In the genomic region with DNA sequence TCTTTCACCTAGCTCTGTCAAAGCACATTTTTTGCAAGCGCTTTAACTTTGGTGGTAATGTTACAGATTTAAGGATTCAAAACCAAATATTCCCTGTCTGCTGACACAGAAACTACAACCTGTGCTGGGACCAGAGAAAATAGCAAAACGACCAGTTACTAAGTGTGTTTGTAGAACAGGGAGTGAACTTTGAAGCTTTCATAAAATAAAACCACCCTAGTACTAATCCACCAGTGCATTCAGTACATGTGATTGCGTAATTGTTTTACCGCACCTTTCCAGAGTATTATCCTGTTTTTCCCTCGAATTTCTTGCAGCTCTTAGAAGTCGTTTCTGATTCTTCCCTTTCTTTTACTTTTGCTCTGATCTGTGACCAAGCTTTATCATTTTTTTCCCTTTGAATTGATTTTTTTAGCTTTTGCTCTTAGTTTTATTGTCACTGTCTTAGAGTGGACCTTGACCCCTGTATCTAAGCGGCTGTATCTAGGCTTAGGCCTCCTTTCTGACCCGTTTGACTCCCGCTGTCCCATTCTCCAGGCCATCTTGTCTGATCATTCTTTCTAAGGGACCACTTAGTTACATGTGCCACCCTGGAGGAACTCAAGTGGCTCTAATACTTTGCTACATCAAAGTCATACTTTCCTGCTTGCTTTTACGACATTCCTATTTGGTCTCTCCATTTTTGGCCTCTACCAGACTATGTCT, we compare ENCODE assay signal across 1 cellular context.
TF ChIP-seq lines count a peak whose summit lies in the region.

No MANE protein-coding gene starts in this region.

TF ChIP-seq in HepG2, 621 proteins besides CTCF, POLR2A, EP300 and RAD21 (continued from another document and continues in another):
- TF ChIP-seq, protein P1, sequence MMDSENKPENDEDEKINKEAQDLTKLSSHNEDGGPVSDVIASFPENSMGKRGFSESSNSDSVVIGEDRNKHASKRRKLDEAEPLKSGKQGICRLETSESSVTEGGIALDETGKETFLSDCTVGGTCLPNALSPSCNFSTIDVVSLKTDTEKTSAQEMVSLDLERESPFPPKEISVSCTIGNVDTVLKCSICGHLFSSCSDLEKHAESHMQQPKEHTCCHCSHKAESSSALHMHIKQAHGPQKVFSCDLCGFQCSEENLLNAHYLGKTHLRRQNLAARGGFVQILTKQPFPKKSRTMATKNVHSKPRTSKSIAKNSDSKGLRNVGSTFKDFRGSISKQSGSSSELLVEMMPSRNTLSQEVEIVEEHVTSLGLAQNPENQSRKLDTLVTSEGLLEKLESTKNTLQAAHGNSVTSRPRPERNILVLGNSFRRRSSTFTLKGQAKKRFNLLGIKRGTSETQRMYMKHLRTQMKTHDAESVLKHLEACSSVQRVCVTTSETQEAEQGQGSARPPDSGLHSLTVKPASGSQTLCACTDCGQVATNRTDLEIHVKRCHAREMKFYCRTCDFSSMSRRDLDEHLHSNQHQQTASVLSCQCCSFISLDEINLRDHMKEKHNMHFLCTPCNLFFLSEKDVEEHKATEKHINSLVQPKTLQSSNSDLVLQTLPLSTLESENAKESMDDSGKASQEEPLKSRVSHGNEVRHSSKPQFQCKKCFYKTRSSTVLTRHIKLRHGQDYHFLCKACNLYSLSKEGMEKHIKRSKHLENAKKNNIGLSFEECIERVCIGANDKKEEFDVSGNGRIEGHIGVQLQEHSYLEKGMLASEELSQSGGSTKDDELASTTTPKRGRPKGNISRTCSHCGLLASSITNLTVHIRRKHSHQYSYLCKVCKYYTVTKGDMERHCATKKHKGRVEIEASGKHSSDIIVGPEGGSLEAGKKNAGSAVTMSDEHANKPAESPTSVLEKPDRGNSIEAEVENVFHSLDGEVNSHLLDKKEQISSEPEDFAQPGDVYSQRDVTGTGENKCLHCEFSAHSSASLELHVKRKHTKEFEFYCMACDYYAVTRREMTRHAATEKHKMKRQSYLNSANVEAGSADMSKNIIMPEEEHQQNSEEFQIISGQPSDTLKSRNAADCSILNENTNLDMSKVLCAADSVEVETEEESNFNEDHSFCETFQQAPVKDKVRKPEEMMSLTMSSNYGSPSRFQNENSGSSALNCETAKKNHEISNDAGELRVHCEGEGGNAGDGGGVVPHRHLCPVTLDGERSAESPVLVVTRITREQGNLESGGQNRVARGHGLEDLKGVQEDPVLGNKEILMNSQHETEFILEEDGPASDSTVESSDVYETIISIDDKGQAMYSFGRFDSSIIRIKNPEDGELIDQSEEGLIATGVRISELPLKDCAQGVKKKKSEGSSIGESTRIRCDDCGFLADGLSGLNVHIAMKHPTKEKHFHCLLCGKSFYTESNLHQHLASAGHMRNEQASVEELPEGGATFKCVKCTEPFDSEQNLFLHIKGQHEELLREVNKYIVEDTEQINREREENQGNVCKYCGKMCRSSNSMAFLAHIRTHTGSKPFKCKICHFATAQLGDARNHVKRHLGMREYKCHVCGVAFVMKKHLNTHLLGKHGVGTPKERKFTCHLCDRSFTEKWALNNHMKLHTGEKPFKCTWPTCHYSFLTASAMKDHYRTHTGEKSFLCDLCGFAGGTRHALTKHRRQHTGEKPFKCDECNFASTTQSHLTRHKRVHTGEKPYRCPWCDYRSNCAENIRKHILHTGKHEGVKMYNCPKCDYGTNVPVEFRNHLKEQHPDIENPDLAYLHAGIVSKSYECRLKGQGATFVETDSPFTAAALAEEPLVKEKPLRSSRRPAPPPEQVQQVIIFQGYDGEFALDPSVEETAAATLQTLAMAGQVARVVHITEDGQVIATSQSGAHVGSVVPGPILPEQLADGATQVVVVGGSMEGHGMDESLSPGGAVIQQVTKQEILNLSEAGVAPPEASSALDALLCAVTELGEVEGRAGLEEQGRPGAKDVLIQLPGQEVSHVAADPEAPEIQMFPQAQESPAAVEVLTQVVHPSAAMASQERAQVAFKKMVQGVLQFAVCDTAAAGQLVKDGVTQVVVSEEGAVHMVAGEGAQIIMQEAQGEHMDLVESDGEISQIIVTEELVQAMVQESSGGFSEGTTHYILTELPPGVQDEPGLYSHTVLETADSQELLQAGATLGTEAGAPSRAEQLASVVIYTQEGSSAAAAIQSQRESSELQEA (CRISPR knock-in tag; IDR thresholded peaks at IDR 0.05; ENCODE audit: not compliant biosample characterization): no peak
- TF ChIP-seq, protein P2, sequence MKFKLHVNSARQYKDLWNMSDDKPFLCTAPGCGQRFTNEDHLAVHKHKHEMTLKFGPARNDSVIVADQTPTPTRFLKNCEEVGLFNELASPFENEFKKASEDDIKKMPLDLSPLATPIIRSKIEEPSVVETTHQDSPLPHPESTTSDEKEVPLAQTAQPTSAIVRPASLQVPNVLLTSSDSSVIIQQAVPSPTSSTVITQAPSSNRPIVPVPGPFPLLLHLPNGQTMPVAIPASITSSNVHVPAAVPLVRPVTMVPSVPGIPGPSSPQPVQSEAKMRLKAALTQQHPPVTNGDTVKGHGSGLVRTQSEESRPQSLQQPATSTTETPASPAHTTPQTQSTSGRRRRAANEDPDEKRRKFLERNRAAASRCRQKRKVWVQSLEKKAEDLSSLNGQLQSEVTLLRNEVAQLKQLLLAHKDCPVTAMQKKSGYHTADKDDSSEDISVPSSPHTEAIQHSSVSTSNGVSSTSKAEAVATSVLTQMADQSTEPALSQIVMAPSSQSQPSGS (CRISPR knock-in tag; IDR thresholded peaks at IDR 0.05): peak; percentile 59; the same call in 1 of the 2 replicates
- TF ChIP-seq SP4 (CRISPR knock-in tag; IDR thresholded peaks at IDR 0.05) (no peak), PPARG (CRISPR knock-in tag; conservative IDR thresholded peaks at IDR 0.05) (peak; percentile 69; the same call in 1 of the 2 replicates), ZMYM3 (CRISPR knock-in tag; IDR thresholded peaks at IDR 0.05) (peak; percentile 58), ZNF629 (CRISPR knock-in tag; conservative IDR thresholded peaks at IDR 0.05) (peak; percentile 52; the same call in 1 of the 2 replicates), ZNF235 (CRISPR knock-in tag; IDR thresholded peaks at IDR 0.05; ENCODE audit: borderline replicate concordance) (no peak), CBX1 (IDR thresholded peaks at IDR 0.05; ENCODE audit: low read depth) (no peak), ZNF430 (CRISPR knock-in tag; IDR thresholded peaks at IDR 0.05) (no peak), PRPF4 (IDR thresholded peaks at IDR 0.05; ENCODE audit: low read depth, low read length, poor library complexity, severe bottlenecking) (no peak), ZNF3 (CRISPR knock-in tag; IDR thresholded peaks at IDR 0.05) (no peak), ZNF746 (CRISPR knock-in tag; IDR thresholded peaks at IDR 0.05) (no peak), MBD4 (IDR thresholded peaks at IDR 0.05; ENCODE audit: borderline replicate concordance, low read length) (0 out of 2 replicates have a peak, but pooled peaks have one; percentile 31), ZNF143 (CRISPR knock-in tag; IDR thresholded peaks at IDR 0.05) (no peak), SRSF1 (optimal IDR thresholded peaks at IDR 0.05; ENCODE audit: low read depth, low read length) (no peak), HES4 (CRISPR knock-in tag; IDR thresholded peaks at IDR 0.05; ENCODE audit: borderline replicate concordance) (no peak), MEIS1 (CRISPR knock-in tag; IDR thresholded peaks at IDR 0.05; ENCODE audit: borderline replicate concordance) (no peak), ZNF225 (CRISPR knock-in tag; IDR thresholded peaks at IDR 0.05) (no peak), FOXK1 (CRISPR knock-in tag; IDR thresholded peaks at IDR 0.05; ENCODE audit: borderline replicate concordance, low read depth) (peak; percentile 59; the same call in 1 of the 2 replicates), ZNF329 (CRISPR knock-in tag; IDR thresholded peaks at IDR 0.05; ENCODE audit: low read depth) (no peak), ZNF720 (CRISPR knock-in tag; IDR thresholded peaks at IDR 0.05) (no peak), ZNF12 (CRISPR knock-in tag; IDR thresholded peaks at IDR 0.05) (peak; percentile 48; the same call in 1 of the 2 replicates), THYN1 (CRISPR knock-in tag; IDR thresholded peaks at IDR 0.05; ENCODE audit: borderline replicate concordance, low read depth) (no peak), HMGA1 (CRISPR knock-in tag; conservative IDR thresholded peaks at IDR 0.05) (no peak), ZNF550 (CRISPR knock-in tag; IDR thresholded peaks at IDR 0.05; ENCODE audit: borderline replicate concordance) (no peak), NR2F1 (CRISPR knock-in tag; IDR thresholded peaks at IDR 0.05) (no peak), ZNF136 (CRISPR knock-in tag; IDR thresholded peaks at IDR 0.05; ENCODE audit: low read depth) (no peak), ZNF768 (CRISPR knock-in tag; IDR thresholded peaks at IDR 0.05) (no peak), ZNF138 (CRISPR knock-in tag; IDR thresholded peaks at IDR 0.05; ENCODE audit: low read depth) (no peak), ZNF747 (CRISPR knock-in tag; IDR thresholded peaks at IDR 0.05; ENCODE audit: borderline replicate concordance) (no peak), RFX5 (IDR thresholded peaks at IDR 0.05; ENCODE audit: low read depth, low read length) (no peak), KMT2A (CRISPR knock-in tag; IDR thresholded peaks at IDR 0.05) (peak; percentile 68; the same call in 1 of the 2 replicates)
- TF ChIP-seq, protein P3, sequence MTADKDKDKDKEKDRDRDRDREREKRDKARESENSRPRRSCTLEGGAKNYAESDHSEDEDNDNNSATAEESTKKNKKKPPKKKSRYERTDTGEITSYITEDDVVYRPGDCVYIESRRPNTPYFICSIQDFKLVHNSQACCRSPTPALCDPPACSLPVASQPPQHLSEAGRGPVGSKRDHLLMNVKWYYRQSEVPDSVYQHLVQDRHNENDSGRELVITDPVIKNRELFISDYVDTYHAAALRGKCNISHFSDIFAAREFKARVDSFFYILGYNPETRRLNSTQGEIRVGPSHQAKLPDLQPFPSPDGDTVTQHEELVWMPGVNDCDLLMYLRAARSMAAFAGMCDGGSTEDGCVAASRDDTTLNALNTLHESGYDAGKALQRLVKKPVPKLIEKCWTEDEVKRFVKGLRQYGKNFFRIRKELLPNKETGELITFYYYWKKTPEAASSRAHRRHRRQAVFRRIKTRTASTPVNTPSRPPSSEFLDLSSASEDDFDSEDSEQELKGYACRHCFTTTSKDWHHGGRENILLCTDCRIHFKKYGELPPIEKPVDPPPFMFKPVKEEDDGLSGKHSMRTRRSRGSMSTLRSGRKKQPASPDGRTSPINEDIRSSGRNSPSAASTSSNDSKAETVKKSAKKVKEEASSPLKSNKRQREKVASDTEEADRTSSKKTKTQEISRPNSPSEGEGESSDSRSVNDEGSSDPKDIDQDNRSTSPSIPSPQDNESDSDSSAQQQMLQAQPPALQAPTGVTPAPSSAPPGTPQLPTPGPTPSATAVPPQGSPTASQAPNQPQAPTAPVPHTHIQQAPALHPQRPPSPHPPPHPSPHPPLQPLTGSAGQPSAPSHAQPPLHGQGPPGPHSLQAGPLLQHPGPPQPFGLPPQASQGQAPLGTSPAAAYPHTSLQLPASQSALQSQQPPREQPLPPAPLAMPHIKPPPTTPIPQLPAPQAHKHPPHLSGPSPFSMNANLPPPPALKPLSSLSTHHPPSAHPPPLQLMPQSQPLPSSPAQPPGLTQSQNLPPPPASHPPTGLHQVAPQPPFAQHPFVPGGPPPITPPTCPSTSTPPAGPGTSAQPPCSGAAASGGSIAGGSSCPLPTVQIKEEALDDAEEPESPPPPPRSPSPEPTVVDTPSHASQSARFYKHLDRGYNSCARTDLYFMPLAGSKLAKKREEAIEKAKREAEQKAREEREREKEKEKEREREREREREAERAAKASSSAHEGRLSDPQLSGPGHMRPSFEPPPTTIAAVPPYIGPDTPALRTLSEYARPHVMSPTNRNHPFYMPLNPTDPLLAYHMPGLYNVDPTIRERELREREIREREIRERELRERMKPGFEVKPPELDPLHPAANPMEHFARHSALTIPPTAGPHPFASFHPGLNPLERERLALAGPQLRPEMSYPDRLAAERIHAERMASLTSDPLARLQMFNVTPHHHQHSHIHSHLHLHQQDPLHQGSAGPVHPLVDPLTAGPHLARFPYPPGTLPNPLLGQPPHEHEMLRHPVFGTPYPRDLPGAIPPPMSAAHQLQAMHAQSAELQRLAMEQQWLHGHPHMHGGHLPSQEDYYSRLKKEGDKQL (CRISPR knock-in tag; IDR thresholded peaks at IDR 0.05; ENCODE audit: low read depth): no peak
- TF ChIP-seq, protein P4, sequence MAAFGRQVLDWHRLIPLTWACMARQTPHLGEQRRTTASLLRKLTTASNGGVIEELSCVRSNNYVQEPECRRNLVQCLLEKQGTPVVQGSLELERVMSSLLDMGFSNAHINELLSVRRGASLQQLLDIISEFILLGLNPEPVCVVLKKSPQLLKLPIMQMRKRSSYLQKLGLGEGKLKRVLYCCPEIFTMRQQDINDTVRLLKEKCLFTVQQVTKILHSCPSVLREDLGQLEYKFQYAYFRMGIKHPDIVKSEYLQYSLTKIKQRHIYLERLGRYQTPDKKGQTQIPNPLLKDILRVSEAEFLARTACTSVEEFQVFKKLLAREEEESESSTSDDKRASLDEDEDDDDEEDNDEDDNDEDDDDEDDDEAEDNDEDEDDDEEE (CRISPR knock-in tag; IDR thresholded peaks at IDR 0.05): no peak
- TF ChIP-seq, protein P5, sequence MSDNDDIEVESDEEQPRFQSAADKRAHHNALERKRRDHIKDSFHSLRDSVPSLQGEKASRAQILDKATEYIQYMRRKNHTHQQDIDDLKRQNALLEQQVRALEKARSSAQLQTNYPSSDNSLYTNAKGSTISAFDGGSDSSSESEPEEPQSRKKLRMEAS (IDR thresholded peaks at IDR 0.05): no peak
- TF ChIP-seq, protein P6, sequence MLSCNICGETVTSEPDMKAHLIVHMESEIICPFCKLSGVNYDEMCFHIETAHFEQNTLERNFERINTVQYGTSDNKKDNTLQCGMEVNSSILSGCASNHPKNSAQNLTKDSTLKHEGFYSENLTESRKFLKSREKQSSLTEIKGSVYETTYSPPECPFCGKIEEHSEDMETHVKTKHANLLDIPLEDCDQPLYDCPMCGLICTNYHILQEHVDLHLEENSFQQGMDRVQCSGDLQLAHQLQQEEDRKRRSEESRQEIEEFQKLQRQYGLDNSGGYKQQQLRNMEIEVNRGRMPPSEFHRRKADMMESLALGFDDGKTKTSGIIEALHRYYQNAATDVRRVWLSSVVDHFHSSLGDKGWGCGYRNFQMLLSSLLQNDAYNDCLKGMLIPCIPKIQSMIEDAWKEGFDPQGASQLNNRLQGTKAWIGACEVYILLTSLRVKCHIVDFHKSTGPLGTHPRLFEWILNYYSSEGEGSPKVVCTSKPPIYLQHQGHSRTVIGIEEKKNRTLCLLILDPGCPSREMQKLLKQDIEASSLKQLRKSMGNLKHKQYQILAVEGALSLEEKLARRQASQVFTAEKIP (CRISPR knock-in tag; IDR thresholded peaks at IDR 0.05; ENCODE audit: borderline replicate concordance): no peak
- TF ChIP-seq, protein P7, sequence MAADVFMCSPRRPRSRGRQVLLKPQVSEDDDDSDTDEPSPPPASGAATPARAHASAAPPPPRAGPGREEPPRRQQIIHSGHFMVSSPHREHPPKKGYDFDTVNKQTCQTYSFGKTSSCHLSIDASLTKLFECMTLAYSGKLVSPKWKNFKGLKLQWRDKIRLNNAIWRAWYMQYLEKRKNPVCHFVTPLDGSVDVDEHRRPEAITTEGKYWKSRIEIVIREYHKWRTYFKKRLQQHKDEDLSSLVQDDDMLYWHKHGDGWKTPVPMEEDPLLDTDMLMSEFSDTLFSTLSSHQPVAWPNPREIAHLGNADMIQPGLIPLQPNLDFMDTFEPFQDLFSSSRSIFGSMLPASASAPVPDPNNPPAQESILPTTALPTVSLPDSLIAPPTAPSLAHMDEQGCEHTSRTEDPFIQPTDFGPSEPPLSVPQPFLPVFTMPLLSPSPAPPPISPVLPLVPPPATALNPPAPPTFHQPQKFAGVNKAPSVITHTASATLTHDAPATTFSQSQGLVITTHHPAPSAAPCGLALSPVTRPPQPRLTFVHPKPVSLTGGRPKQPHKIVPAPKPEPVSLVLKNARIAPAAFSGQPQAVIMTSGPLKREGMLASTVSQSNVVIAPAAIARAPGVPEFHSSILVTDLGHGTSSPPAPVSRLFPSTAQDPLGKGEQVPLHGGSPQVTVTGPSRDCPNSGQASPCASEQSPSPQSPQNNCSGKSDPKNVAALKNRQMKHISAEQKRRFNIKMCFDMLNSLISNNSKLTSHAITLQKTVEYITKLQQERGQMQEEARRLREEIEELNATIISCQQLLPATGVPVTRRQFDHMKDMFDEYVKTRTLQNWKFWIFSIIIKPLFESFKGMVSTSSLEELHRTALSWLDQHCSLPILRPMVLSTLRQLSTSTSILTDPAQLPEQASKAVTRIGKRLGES (CRISPR knock-in tag; IDR thresholded peaks at IDR 0.05; ENCODE audit: borderline replicate concordance): no peak
